7 cellular contexts compared by ENCODE assay signal in genomic region chr17:64961561-64962378, GRCh38. TPM values are rescaled to one million over a fixed set of nuclear protein-coding genes. Genes with fewer than 3 reads are reported as not detected.
DNase-seq lines count a peak whose midpoint lies in the region; ATAC-seq and TF ChIP-seq lines count a peak whose summit lies in the region.
"Not testable (repeated sequence)": the region's sequence is repeated elsewhere in the genome, so short reads cannot be mapped to it uniquely, and the experiment has no call there.

No MANE protein-coding gene starts in this region.

- peak overlapping the region; percentile 87 for H3K27ac ChIP-seq in SU-DHL-6 (ENCODE audit: low read depth, low read length)
- H3K27ac ChIP-seq in ascending aorta, result peak overlapping the region in 1 of 2 donors; percentile 35
- H3K27ac ChIP-seq in osteoblast (ENCODE audit: low read depth, low read length), result not testable (repeated sequence)

- ATAC-seq in HG03025 (IDR thresholded peaks at IDR 0.05; ENCODE audit: low FRiP score, unreplicated experiment), result peak; percentile 38
- ATAC-seq in Right ventricle myocardium superior (ENCODE audit: poor library complexity), result peak; percentile 74

- peak; percentile 27 for DNase-seq in GM03348 (ENCODE audit: low spot score)
- DNase-seq in NCI-H2107 treated with DMSO at 0.1 percent for 48 hours (lab: John Stamatoyannopoulos, UW; ENCODE audit: unreplicated experiment), result peak; percentile 56
- DNase-seq in ascending aorta (ENCODE audit: low spot score in 2 of 2), result peak in 1 of 2 donors; percentile 81
- not testable (repeated sequence) for DNase-seq in Right ventricle myocardium superior; osteoblast (ENCODE audit: insufficient read length, low spot score, missing footprints)

- H3K9me3 ChIP-seq in SU-DHL-6 (ENCODE audit: insufficient read depth, low read length); ascending aorta; osteoblast (ENCODE audit: low read depth, low read length): not testable (repeated sequence)

- H3K79me2 ChIP-seq in SU-DHL-6 (ENCODE audit: insufficient read depth, low read length); osteoblast (ENCODE audit: insufficient read depth, low read length): not testable (repeated sequence)

- TF ChIP-seq CTCF in SU-DHL-6 (IDR thresholded peaks at IDR 0.05; ENCODE audit: insufficient read depth, low read length, poor library complexity, severe bottlenecking), result peak; percentile 31
- TF ChIP-seq CTCF in ascending aorta (IDR thresholded peaks at IDR 0.05), result peak in 2 of 3 experiments; percentile 69 to 71
- TF ChIP-seq CTCF in osteoblast (IDR thresholded peaks at IDR 0.05; ENCODE audit: extremely low read depth, low read depth, low read length), result peak; percentile 58

- H3K9ac ChIP-seq in SU-DHL-6 (ENCODE audit: low read length), result peak overlapping the region; percentile 50

- not testable (repeated sequence) for H3K4me1 ChIP-seq in ascending aorta
- H3K4me1 ChIP-seq in osteoblast (ENCODE audit: insufficient read depth, low read length), result peaks cover 22% of the 10 kb centered on the region

- peak overlapping the region; percentile 7 for H2AFZ ChIP-seq in SU-DHL-6 (ENCODE audit: low read depth, low read length, severe bottlenecking)
- not testable (repeated sequence) for H2AFZ ChIP-seq in osteoblast (ENCODE audit: low read length)

- H3K27me3 ChIP-seq in SU-DHL-6 (ENCODE audit: low read length); ascending aorta: not testable (repeated sequence)
- peaks cover 12% of the 10 kb centered on the region for H3K27me3 ChIP-seq in osteoblast (ENCODE audit: insufficient read depth, low read length)

- H3K36me3 ChIP-seq in SU-DHL-6 (ENCODE audit: low read length); ascending aorta; osteoblast (ENCODE audit: insufficient read depth, low read length): not testable (repeated sequence)

- H4K20me1 ChIP-seq in SU-DHL-6 (ENCODE audit: low read depth, low read length); osteoblast (ENCODE audit: insufficient read depth, low read length): not testable (repeated sequence)

- not testable (repeated sequence) for H3K9me2 ChIP-seq in SU-DHL-6 (replicated peaks; ENCODE audit: insufficient read depth, low read length)

- peaks cover 54% of the 10 kb centered on the region for H3F3A ChIP-seq in SU-DHL-6 (ENCODE audit: insufficient read depth)

- H3K4me2 ChIP-seq in SU-DHL-6 (ENCODE audit: low read depth, low read length, poor library complexity, severe bottlenecking) (peak overlapping the region; percentile 69), osteoblast (ENCODE audit: insufficient read depth, low read length) (peak overlapping the region; percentile 69)

- intact Hi-C loops in ascending aorta (cut with DNase I), result loop anchor here (5.0 to 10.0 kb wide), 2 partner anchors 39 to 1343 kb away; partner anchors contain the start of gene PRKCA
- intact Hi-C loops in Right ventricle myocardium superior (cut with DNase I), result loop anchor here (10.0 kb wide), 1 partner anchor 143 kb away; no protein-coding TSS in a partner anchor

- H3K4me3 ChIP-seq in SU-DHL-6 (ENCODE audit: insufficient read depth, low read length, poor library complexity, severe bottlenecking), result not testable (repeated sequence)
- H3K4me3 ChIP-seq in ascending aorta (peak overlapping the region in 1 of 2 donors; percentile 37), osteoblast (ENCODE audit: insufficient read depth, low read length) (peak overlapping the region; percentile 28)

RNA-seq across cellular contexts. Expression of gene LRRC37A3, which starts 42.5 kb away (rescaled TPM):
- total RNA-seq in ascending aorta, result 4.3 TPM
- total RNA-seq in Right ventricle myocardium superior, result 2.2 TPM
- total RNA-seq in osteoblast, result 14.1 and 15.2 TPM in 2 replicates
